ENCODE assay signal across 20 cellular contexts in genomic region chr11:122363306-122363705, GRCh38.
DNase-seq lines count a peak whose midpoint lies in the region; ATAC-seq and TF ChIP-seq lines count a peak whose summit lies in the region.
"Had no signal": no experiment of that assay in that cellular context is flagged by ENCODE, and none has a peak within 500 bp of the region (broad histone marks: within the 10 kb centered on the region; RNA-seq: fewer than 3 reads in every experiment).

No MANE protein-coding gene starts in this region.

- no peak overlapping the region for H3K9ac ChIP-seq in GM23248

- no peak for TF ChIP-seq CTCF in epithelial cell of esophagus (IDR thresholded peaks at IDR 0.05; ENCODE audit: insufficient read depth, low read depth, low read length, missing control alignments)
- no peak for TF ChIP-seq CTCF in nephron (IDR thresholded peaks at IDR 0.05; ENCODE audit: unreplicated experiment in 3 of 3)
- TF ChIP-seq CTCF in spleen (IDR thresholded peaks at IDR 0.05 in 8 of 11, conservative IDR thresholded peaks at IDR 0.05 in 3 of 11): no peak
- no peak for TF ChIP-seq CTCF in omental fat pad (IDR thresholded peaks at IDR 0.05)

- H3K36me3 ChIP-seq in GM23248 (ENCODE audit: low read depth): peaks cover 3% of the 10 kb centered on the region; the same call in 1 of the 2 replicates
- H3K36me3 ChIP-seq in spleen: no peaks in the 10 kb centered on the region
- H3K36me3 ChIP-seq: MG63, SJSA1 had no signal

- peaks cover 5% of the 10 kb centered on the region for H3K9me3 Mint-ChIP-seq in nephron
- H3K9me3 Mint-ChIP-seq: CD14-positive monocyte had no signal

- H4K20me1 ChIP-seq in GM23248 (ENCODE audit: insufficient read depth): no peaks in the 10 kb centered on the region

- H3K27ac Mint-ChIP-seq in nephron: peak overlapping the region; percentile 29 to 95 (median 58)
- H3K27ac Mint-ChIP-seq: IgD-negative memory B cell had no signal

- peaks cover 63% of the 10 kb centered on the region for H3K4me1 Mint-ChIP-seq in nephron
- H3K4me1 Mint-ChIP-seq: IgD-negative memory B cell had no signal

- H3K4me3 ChIP-seq in GM23248 (no peak overlapping the region), epithelial cell of esophagus (ENCODE audit: low read length) (no peak overlapping the region), spleen (no peak overlapping the region)
- H3K4me3 ChIP-seq: MG63, SJSA1 had no signal

- peaks cover 72% of the 10 kb centered on the region for H3K79me2 ChIP-seq in GM23248 (ENCODE audit: insufficient read depth)

- H3K9me3 ChIP-seq in GM23248 (ENCODE audit: low read depth): no peaks in the 10 kb centered on the region
- no peaks in the 10 kb centered on the region for H3K9me3 ChIP-seq in spleen
- H3K9me3 ChIP-seq: SJSA1 had no signal

- H3K27ac ChIP-seq in GM23248 (no peak overlapping the region), spleen (no peak overlapping the region)
- H3K27ac ChIP-seq: RWPE1, SJSA1 had no signal

- no peak for TF ChIP-seq POLR2A in spleen (IDR thresholded peaks at IDR 0.05)

- H3F3A ChIP-seq in GM23248 (ENCODE audit: insufficient read depth): peaks cover 19% of the 10 kb centered on the region; the same call in 1 of the 2 replicates

- H3K27me3 ChIP-seq in GM23248 (replicated peaks; ENCODE audit: insufficient read depth) (no peaks in the 10 kb centered on the region), spleen (replicated peaks in 1 of 7) (peaks cover 0 to 37% (median 0%) of the 10 kb centered on the region in 7 donors)
- H3K27me3 ChIP-seq: MG63, SJSA1 had no signal

- 33 to 38% methylated on average over 5 of the region's 5 CpGs for WGBS in GM23248 (ENCODE audit: low coverage in 1 of 2, low lambda C conversion rate in 2 of 2, missing lambda C conversion rate in 2 of 2), 2 experiments
- WGBS in spleen, 5 donors: 78 to 88% (median 83%) methylated on average over 5 of the region's 5 CpGs

- no peak overlapping the region for H2AFZ ChIP-seq in GM23248

- no peaks in the 10 kb centered on the region for H3K36me3 Mint-ChIP-seq in nephron (ENCODE audit: low read depth)
- H3K36me3 Mint-ChIP-seq: CD14-positive monocyte, IgD-negative memory B cell had no signal

- H3K9me2 ChIP-seq in GM23248 (ENCODE audit: insufficient read depth): no peaks in the 10 kb centered on the region

- H3K4me1 ChIP-seq in GM23248 (ENCODE audit: insufficient read depth): peaks cover 27% of the 10 kb centered on the region
- H3K4me1 ChIP-seq in spleen: peaks cover 0 to 18% (median 2%) of the 10 kb centered on the region in 6 donors
- H3K4me1 ChIP-seq: SJSA1 had no signal

- no peak overlapping the region for H3K4me3 Mint-ChIP-seq in nephron
- H3K4me3 Mint-ChIP-seq: CD14-positive monocyte, IgD-negative memory B cell had no signal

- no peak for ATAC-seq in omental fat pad (ENCODE audit: low FRiP score)

- intact Hi-C loops in spleen (cut with DNase I; ENCODE audit: low total_unique reads): no loop called here

- DNase-seq in CD1c-positive myeloid dendritic cell (ENCODE audit: extremely low spot score) (peak; percentile 1), GM23248 (peak; percentile 66), epithelial cell of esophagus (ENCODE audit: low read depth) (peak; percentile 8), DMS 273 treated with DMSO at 0.1 percent for 48 hours (lab: John Stamatoyannopoulos, UW) (no peak), spleen (no peak), omental fat pad (ENCODE audit: low spot score) (no peak), RKO (ENCODE audit: low spot score) (no peak)
- DNase-seq: COR-L47, Karpas-422, MG63, NCI-H1105, NCI-H2081, NCI-H510A, NCI-H748 treated with DMSO at 0.1 percent for 48 hours, OCI-M1 had no signal

- peaks cover 5% of the 10 kb centered on the region for H3K27me3 Mint-ChIP-seq in nephron (ENCODE audit: low read depth)

- no peak overlapping the region for H3K4me2 ChIP-seq in GM23248 (ENCODE audit: unreplicated experiment)

- in situ Hi-C loops in GM23248 (cut with MboI): no loop called here

Comparison
In these comparisons a context has a peak if more than half of its experiments do, and no peak if none do; other contexts are left out.
1. DNase-seq: peak in CD1c-positive myeloid dendritic cell (single experiment), GM23248 (single experiment) and epithelial cell of esophagus (single experiment); none in DMS 273 treated with DMSO at 0.1 percent for 48 hours (single experiment), spleen (single experiment), omental fat pad (single experiment) and RKO (single experiment).